Comparison of ENCODE assay signal across 1 cellular context in genomic region chr7:4797858-4798705, GRCh38.
TF ChIP-seq lines count a peak whose summit lies in the region.

No MANE protein-coding gene starts in this region.

TF ChIP-seq in K562, 482 proteins besides CTCF, POLR2A, EP300 and RAD21 (continued from another document and continues in another):
- peak in 1 of 2 experiments; percentile 31 for TF ChIP-seq E2F6 (IDR thresholded peaks at IDR 0.05; ENCODE audit: borderline replicate concordance in 1 of 2, extremely low read depth in 1 of 2, insufficient read depth in 1 of 2, insufficient read length in 1 of 2, low read depth in 1 of 2, low read length in 1 of 2, poor library complexity in 1 of 2, severe bottlenecking in 1 of 2)
- TF ChIP-seq PCBP1 (IDR thresholded peaks at IDR 0.05; ENCODE audit: low read depth, low read length, poor library complexity, severe bottlenecking), result peak; percentile 39
- TF ChIP-seq DEAF1 (CRISPR knock-in tag; IDR thresholded peaks at IDR 0.05), result peak; percentile 60; the same call in 1 of the 2 replicates
- no peak for TF ChIP-seq ZNF766 (CRISPR knock-in tag; conservative IDR thresholded peaks at IDR 0.05)
- no peak for TF ChIP-seq CCNT2 (IDR thresholded peaks at IDR 0.05; ENCODE audit: borderline replicate concordance, extremely low read depth, insufficient read length, low read depth, low read length)
- no peak for TF ChIP-seq GTF3C2 (IDR thresholded peaks at IDR 0.05; ENCODE audit: borderline replicate concordance, extremely low read depth, insufficient read length)
- TF ChIP-seq KLF10 (CRISPR knock-in tag; IDR thresholded peaks at IDR 0.05), result no peak
- no peak for TF ChIP-seq ETS1 (conservative IDR thresholded peaks at IDR 0.05; ENCODE audit: control insufficient read depth, low read depth, low read length)
- no peak for TF ChIP-seq NFATC3 (IDR thresholded peaks at IDR 0.05)
- TF ChIP-seq YBX1 (IDR thresholded peaks at IDR 0.05), result no peak
- no peak for TF ChIP-seq CHD4 (IDR thresholded peaks at IDR 0.05; ENCODE audit: insufficient read depth, insufficient replicate concordance, low read depth, low read length, poor library complexity, severe bottlenecking)
- peak; percentile 90 for TF ChIP-seq SMC3 (conservative IDR thresholded peaks at IDR 0.05; ENCODE audit: insufficient read depth, low read depth, low read length)
- no peak for TF ChIP-seq GTF2B (IDR thresholded peaks at IDR 0.05; ENCODE audit: extremely low read depth, insufficient read length)
- no peak for TF ChIP-seq BRF1 (IDR thresholded peaks at IDR 0.05; ENCODE audit: borderline replicate concordance, extremely low read depth, insufficient read length)
- TF ChIP-seq ZNF668 (CRISPR knock-in tag; IDR thresholded peaks at IDR 0.05), result no peak
- TF ChIP-seq GMEB1 (CRISPR knock-in tag; IDR thresholded peaks at IDR 0.05), result no peak
- no peak for TF ChIP-seq ZNF57 (CRISPR knock-in tag; IDR thresholded peaks at IDR 0.05)
- TF ChIP-seq ZBTB2 (IDR thresholded peaks at IDR 0.05), result no peak
- no peak for TF ChIP-seq POLR2AphosphoS5 (IDR thresholded peaks at IDR 0.05; ENCODE audit: control insufficient read depth, insufficient read depth, low read depth, low read length)
- TF ChIP-seq TOE1 (IDR thresholded peaks at IDR 0.05; ENCODE audit: borderline replicate concordance), result no peak
- no peak for TF ChIP-seq TOE1 (CRISPR knock-in tag; IDR thresholded peaks at IDR 0.05; ENCODE audit: borderline replicate concordance, low read depth)
- TF ChIP-seq ESRRA (IDR thresholded peaks at IDR 0.05; ENCODE audit: borderline replicate concordance, low read depth), result no peak
- TF ChIP-seq KLF16 (IDR thresholded peaks at IDR 0.05), result peak; percentile 22; the same call in 1 of the 2 replicates
- no peak for TF ChIP-seq ZBTB34 (CRISPR knock-in tag; IDR thresholded peaks at IDR 0.05)
- TF ChIP-seq RB1 (IDR thresholded peaks at IDR 0.05; ENCODE audit: low read depth), result peak; percentile 70; the same call in 1 of the 2 replicates
- no peak for TF ChIP-seq MAFG (tag; conservative IDR thresholded peaks at IDR 0.05)
- TF ChIP-seq FOSL1 (tag; conservative IDR thresholded peaks at IDR 0.05), result no peak
- TF ChIP-seq CHCHD3 (CRISPR knock-in tag; IDR thresholded peaks at IDR 0.05), result no peak
- no peak for TF ChIP-seq HIVEP1 (CRISPR knock-in tag; IDR thresholded peaks at IDR 0.05)
- TF ChIP-seq MTF1 (CRISPR knock-in tag; IDR thresholded peaks at IDR 0.05; ENCODE audit: borderline replicate concordance), result no peak
- peak; percentile 87; the same call in 1 of the 2 replicates for TF ChIP-seq STAG1 (CRISPR knock-in tag; IDR thresholded peaks at IDR 0.05; ENCODE audit: borderline replicate concordance)
- TF ChIP-seq MAFK (IDR thresholded peaks at IDR 0.05; ENCODE audit: low read length), result no peak
- no peak for TF ChIP-seq ZNF695 (CRISPR knock-in tag; IDR thresholded peaks at IDR 0.05)
- TF ChIP-seq ZNF217 (CRISPR knock-in tag; IDR thresholded peaks at IDR 0.05), result no peak
- peak; percentile 48; the same call in 1 of the 2 replicates for TF ChIP-seq CREM (IDR thresholded peaks at IDR 0.05; ENCODE audit: low read depth)
- no peak for TF ChIP-seq HOXB6 (CRISPR knock-in tag; IDR thresholded peaks at IDR 0.05; ENCODE audit: borderline replicate concordance)
- TF ChIP-seq ZBTB33 (CRISPR knock-in tag; IDR thresholded peaks at IDR 0.05), result 0 out of 2 replicates have a peak, but pooled peaks have one; percentile 33
- no peak for TF ChIP-seq ZKSCAN3 (CRISPR knock-in tag; IDR thresholded peaks at IDR 0.05)
- no peak for TF ChIP-seq FOXK1 (CRISPR knock-in tag; IDR thresholded peaks at IDR 0.05; ENCODE audit: borderline replicate concordance)
- TF ChIP-seq SMARCE1 (IDR thresholded peaks at IDR 0.05), result no peak
- TF ChIP-seq RBFOX2 (IDR thresholded peaks at IDR 0.05; ENCODE audit: low read depth, low read length), result no peak
- TF ChIP-seq ARID3B (CRISPR knock-in tag; IDR thresholded peaks at IDR 0.05; ENCODE audit: borderline replicate concordance), result no peak
- TF ChIP-seq ZFP30 (CRISPR knock-in tag; IDR thresholded peaks at IDR 0.05; ENCODE audit: borderline replicate concordance), result no peak
- TF ChIP-seq HMGN3 (IDR thresholded peaks at IDR 0.05; ENCODE audit: borderline replicate concordance, extremely low read depth, insufficient read length, low read depth, low read length), result no peak
- peak; percentile 67 for TF ChIP-seq MYC (IDR thresholded peaks at IDR 0.05; ENCODE audit: low read depth, low read length)
- no peak for TF ChIP-seq MYC (CRISPR knock-in tag; IDR thresholded peaks at IDR 0.05; ENCODE audit: borderline replicate concordance, low read depth)
- no peak for TF ChIP-seq TBP (optimal IDR thresholded peaks at IDR 0.05; ENCODE audit: low read depth, low read length)
- no peak for TF ChIP-seq NONO (IDR thresholded peaks at IDR 0.05; ENCODE audit: low read depth in 2 of 2, low read length in 1 of 2)
- TF ChIP-seq PHB2 (IDR thresholded peaks at IDR 0.05; ENCODE audit: low read depth), result no peak
- TF ChIP-seq ZNF165 (CRISPR knock-in tag; IDR thresholded peaks at IDR 0.05; ENCODE audit: borderline replicate concordance), result no peak
- 0 out of 4 replicates have a peak, but pooled peaks of 1 of the 2 experiments have one; percentile 8 for TF ChIP-seq MAZ (CRISPR knock-in tag; conservative IDR thresholded peaks at IDR 0.05 in 1 of 2, IDR thresholded peaks at IDR 0.05 in 1 of 2)
- TF ChIP-seq RCOR1 (IDR thresholded peaks at IDR 0.05; ENCODE audit: borderline replicate concordance in 1 of 2, low read depth in 2 of 2, low read length in 2 of 2), result peak in 1 of 2 experiments; percentile 38; a peak in 1 of 4 replicates
